Comparison of ENCODE assay signal across 1 cellular context in genomic region chr17:8118769-8119574, GRCh38.
TF ChIP-seq lines count a peak whose summit lies in the region.

No MANE protein-coding gene starts in this region.

TF ChIP-seq in GM23338, 12 proteins besides CTCF, POLR2A, EP300 and RAD21 (continued from another document):
- no peak for TF ChIP-seq REST (IDR thresholded peaks at IDR 0.05; ENCODE audit: unreplicated experiment)
- no peak for TF ChIP-seq POLR2AphosphoS5 (IDR thresholded peaks at IDR 0.05; ENCODE audit: low read depth)
